Comparison of ENCODE assay signal across 8 cellular contexts in the genomic region with DNA sequence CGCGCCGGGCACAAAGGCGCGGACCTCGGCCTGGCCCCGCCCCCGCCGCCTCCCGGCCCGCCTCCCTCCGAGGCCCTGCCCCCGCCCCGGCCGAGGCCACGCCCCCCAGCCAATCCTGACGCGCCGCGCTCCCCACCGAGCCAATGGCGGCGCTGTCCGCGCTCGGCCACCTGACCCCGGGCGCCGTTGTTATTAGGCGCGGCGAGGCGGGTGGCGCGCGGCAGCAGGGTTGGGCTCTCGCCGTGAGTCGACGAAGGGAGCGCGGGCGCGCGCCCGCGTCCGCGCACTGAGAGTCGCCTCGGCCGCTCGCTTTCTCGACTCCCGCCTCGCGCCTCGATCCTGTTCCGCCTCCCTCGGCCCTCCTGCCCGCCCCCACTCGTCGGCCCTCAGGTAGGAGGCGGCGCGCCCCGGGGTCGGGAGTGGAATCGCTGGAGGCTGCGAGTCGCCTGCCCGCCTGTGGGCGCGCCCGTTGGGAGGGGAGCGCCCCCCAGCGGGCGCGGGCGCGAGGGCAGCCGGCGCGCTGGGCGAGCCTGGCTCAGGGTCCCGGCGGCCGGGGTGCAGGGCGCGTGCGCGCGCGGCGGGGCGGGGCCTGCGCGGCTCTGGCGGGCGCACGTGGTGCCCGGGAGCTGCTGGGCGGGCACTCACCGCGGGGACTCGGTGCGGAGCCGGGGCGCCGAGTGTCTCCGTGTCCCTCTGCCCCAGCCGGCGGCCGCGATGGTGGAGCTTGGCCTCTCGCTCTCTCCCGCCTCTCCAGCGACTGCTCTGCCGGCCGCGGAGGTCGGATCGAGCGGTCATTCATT. TPM values are rescaled to one million over a fixed set of nuclear protein-coding genes. Genes with fewer than 3 reads are reported as not detected.
A peak's percentile ranks its signal among the peaks of the same experiment; 100 is the strongest.
DNase-seq lines count a peak whose midpoint lies in the region; ATAC-seq and TF ChIP-seq lines count a peak whose summit lies in the region.

No MANE protein-coding gene starts in this region.

- H3K36me3 Mint-ChIP-seq in GM23338 (ENCODE audit: low read depth): no peaks in the 10 kb centered on the region; the same call in 2 of the 3 replicates
- peaks cover 3% of the 10 kb centered on the region for H3K36me3 Mint-ChIP-seq in activated CD4-positive, alpha-beta T cell treated with anti-CD3 and anti-CD28 coated beads, Interleukin-2, amount 10 ng/mL, durations not matched to agents 7 days and 5 days (ENCODE audit: low read depth)

- H3K9me2 ChIP-seq in GM23338 (ENCODE audit: insufficient read depth): no peaks in the 10 kb centered on the region

- 0 out of 2 replicates have a peak, but pooled peaks cover 7% of the 10 kb centered on the region for H3F3A ChIP-seq in GM23338 (replicated peaks; ENCODE audit: low read depth)

- H3K4me3 ChIP-seq in GM08714 (ENCODE audit: low read length): peak overlapping the region; percentile 24; the same call in 1 of the 2 replicates
- H3K4me3 ChIP-seq in GM23338: peak overlapping the region; percentile 79
- H3K4me3 ChIP-seq in mucosa of stomach (ENCODE audit: low read length): peak overlapping the region; percentile 25

- POLR2A ChIA-PET in activated CD4-positive, alpha-beta T cell treated with anti-CD3 and anti-CD28 coated beads, Interleukin-2, amount 10 ng/mL, durations not matched to agents 7 days and 5 days (lab: Charles Lee): no interaction called here

- H3K27me3 ChIP-seq in GM23338 (ENCODE audit: insufficient read depth) (peaks cover 88% of the 10 kb centered on the region), mucosa of stomach (ENCODE audit: control insufficient read depth, insufficient read depth, low read length) (peaks cover 66% of the 10 kb centered on the region)

- no peaks in the 10 kb centered on the region for H3K79me2 ChIP-seq in GM23338 (replicated peaks; ENCODE audit: insufficient read depth)

- H3K4me2 ChIP-seq in GM23338: peak overlapping the region; percentile 100

- ATAC-seq in GM23338 (peak; percentile 42), esophagus mucosa (peak; percentile 99)
- peak; percentile 81 for ATAC-seq in stimulated activated naive CD8-positive, alpha-beta T cell treated with anti-CD3 and anti-CD28 coated beads, Interleukin-15, Interleukin-2, amounts not matched to agents 100 U/mL and 50 U/mL, for 24 hours

- no peaks in the 10 kb centered on the region for H3K9me3 Mint-ChIP-seq in GM23338
- no peaks in the 10 kb centered on the region for H3K9me3 Mint-ChIP-seq in activated CD4-positive, alpha-beta T cell treated with anti-CD3 and anti-CD28 coated beads, Interleukin-2, amount 10 ng/mL, durations not matched to agents 7 days and 5 days

- H3K36me3 ChIP-seq in GM23338 (ENCODE audit: insufficient read depth): no peaks in the 10 kb centered on the region
- no peaks in the 10 kb centered on the region for H3K36me3 ChIP-seq in mucosa of stomach (ENCODE audit: control insufficient read depth, insufficient read depth, low read length)

- CTCF ChIA-PET in activated CD4-positive, alpha-beta T cell treated with anti-CD3 and anti-CD28 coated beads, Interleukin-2, amount 10 ng/mL, durations not matched to agents 7 days and 5 days (lab: Charles Lee): no interaction called here

- H3K27me3 Mint-ChIP-seq in GM23338 (ENCODE audit: insufficient read depth, low read depth, poor library complexity): peaks cover 78% of the 10 kb centered on the region
- H3K27me3 Mint-ChIP-seq in activated CD4-positive, alpha-beta T cell treated with anti-CD3 and anti-CD28 coated beads, Interleukin-2, amount 10 ng/mL, durations not matched to agents 7 days and 5 days: peaks cover 77% of the 10 kb centered on the region

- H3K27ac ChIP-seq in GM23338 (ENCODE audit: low read depth): no peak overlapping the region

- peak overlapping the region; percentile 97 for H2AFZ ChIP-seq in GM23338

- DNase-seq in GM23338 (ENCODE audit: low spot score) (peak; percentile 97), NCI-H1048 (lab: John Stamatoyannopoulos, UW) (peak; percentile 52), NCI-H226 (no peak)
- peak; percentile 53 for DNase-seq in activated CD4-positive, alpha-beta T cell treated with anti-CD3 and anti-CD28 coated beads, Interleukin-2, amount 10 ng/mL, durations not matched to agents 7 days and 5 days
- peak; percentile 80 for DNase-seq in stimulated activated naive CD8-positive, alpha-beta T cell treated with anti-CD3 and anti-CD28 coated beads, Interleukin-15, Interleukin-2, amounts not matched to agents 100 U/mL and 50 U/mL, for 24 hours

- H3K4me1 ChIP-seq in GM23338 (ENCODE audit: insufficient read depth) (peaks cover 47% of the 10 kb centered on the region), mucosa of stomach (ENCODE audit: control insufficient read depth, insufficient read depth, low read length) (peaks cover 28% of the 10 kb centered on the region)

- H3K9ac ChIP-seq in mucosa of stomach (ENCODE audit: low read length): no peak overlapping the region

- peaks cover 45% of the 10 kb centered on the region for H3K4me1 Mint-ChIP-seq in GM23338
- H3K4me1 Mint-ChIP-seq in activated CD4-positive, alpha-beta T cell treated with anti-CD3 and anti-CD28 coated beads, Interleukin-2, amount 10 ng/mL, durations not matched to agents 7 days and 5 days: peaks cover 9% of the 10 kb centered on the region

- H4K20me1 ChIP-seq in GM23338 (replicated peaks; ENCODE audit: insufficient read depth): peaks cover 20% of the 10 kb centered on the region

- H3K27ac Mint-ChIP-seq in GM23338: no peak overlapping the region
- H3K27ac Mint-ChIP-seq in activated CD4-positive, alpha-beta T cell treated with anti-CD3 and anti-CD28 coated beads, Interleukin-2, amount 10 ng/mL, durations not matched to agents 7 days and 5 days: peak overlapping the region; percentile 55

- H3K9me3 ChIP-seq in mucosa of stomach (ENCODE audit: control insufficient read depth, low read length): no peaks in the 10 kb centered on the region

- peak overlapping the region; percentile 78 for H3K4me3 Mint-ChIP-seq in GM23338
- H3K4me3 Mint-ChIP-seq in activated CD4-positive, alpha-beta T cell treated with anti-CD3 and anti-CD28 coated beads, Interleukin-2, amount 10 ng/mL, durations not matched to agents 7 days and 5 days: peak overlapping the region; percentile 54

- TF ChIP-seq CTCF in GM23338 (conservative IDR thresholded peaks at IDR 0.05; ENCODE audit: low read depth in 2 of 2): peak; percentile 43 to 65

TF ChIP-seq in GM23338, 12 proteins besides CTCF, POLR2A, EP300 and RAD21:
- TF ChIP-seq ZNF114 (CRISPR knock-in tag; IDR thresholded peaks at IDR 0.05) (no peak), POLR2AphosphoS5 (IDR thresholded peaks at IDR 0.05; ENCODE audit: low read depth) (peak; percentile 44; the same call in 1 of the 2 replicates)

RNA-seq across cellular contexts. Expression of a gene that starts 0.4 kb away (rescaled TPM):
- total RNA-seq in GM23338 (2014; rRNA removed; shearing (Covaris generic)): 6.4 and 13.4 TPM in 2 replicates
- polyA plus RNA-seq in GM23338 (2016; fragmentation: Nextera tagmentation; extraction: Ambion mirVana): 1.2 and 2.1 TPM in 2 replicates
- total RNA-seq in activated CD4-positive, alpha-beta T cell treated with anti-CD3 and anti-CD28 coated beads, Interleukin-2, amount 10 ng/mL, durations not matched to agents 7 days and 5 days: not detected
- 0.36 TPM for total RNA-seq in esophagus mucosa

Comparison
In these comparisons a context has a peak if more than half of its experiments do, and no peak if none do; other contexts are left out.
1. H3K4me3 ChIP-seq: peak in every context shown above with its lines; median percentile 79 in GM23338; 25 in mucosa of stomach; 24 in GM08714.
2. ATAC-seq: peak in every context shown above with its lines; median percentile 99 in esophagus mucosa; 81 in stimulated activated naive CD8-positive, alpha-beta T cell treated with anti-CD3 and anti-CD28 coated beads, Interleukin-15, Interleukin-2, amounts not matched to agents 100 U/mL and 50 U/mL, for 24 hours; 42 in GM23338.